Comparison of ENCODE assay signal across 28 cellular contexts in the genomic region with DNA sequence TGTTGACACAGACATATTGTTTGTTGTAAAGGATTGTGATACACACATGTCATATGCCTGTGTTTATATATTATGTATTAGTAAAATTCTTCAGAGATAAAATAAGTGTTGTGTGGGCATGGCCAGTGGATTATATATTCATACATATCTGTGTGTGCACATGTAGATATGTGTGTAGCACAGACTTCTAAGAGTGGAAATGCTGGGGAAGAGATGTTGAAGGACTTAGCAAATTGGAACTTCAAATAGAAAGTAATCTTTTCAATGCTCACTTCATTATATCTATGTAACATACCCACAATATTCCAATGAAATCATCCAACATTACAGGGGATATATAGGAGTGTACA.
"Had no signal": no experiment of that assay in that cellular context is flagged by ENCODE, and none has a peak within 500 bp of the region (broad histone marks: within the 10 kb centered on the region; RNA-seq: fewer than 3 reads in every experiment).

No MANE protein-coding gene starts in this region.

- H2AFZ ChIP-seq: parathyroid adenoma had no signal

- H3K36me3 ChIP-seq: neutrophil, right lobe of liver, sigmoid colon, stomach, tibial artery, transverse colon, upper lobe of right lung had no signal

- H3K27me3 Mint-ChIP-seq: progenitor cell of endocrine pancreas; stimulated activated naive B cell treated with anti-CD40 and anti-IgM and Interleukin-4, amounts not matched to agents 10 μg/mL and 1 μg/mL and 100 μg/mL, for 72 hours; type B pancreatic cell had no signal

- H3K4me1 ChIP-seq: parathyroid adenoma, psoas muscle, right lobe of liver, sigmoid colon, tibial artery, transverse colon, upper lobe of right lung, uterus had no signal

- H3K27ac ChIP-seq: neutrophil, parathyroid adenoma, psoas muscle, right lobe of liver, sigmoid colon, stomach, tibial artery, transverse colon, upper lobe of right lung, uterus had no signal

- H3K4me3 ChIP-seq: psoas muscle, right lobe of liver, sigmoid colon, stomach, tibial artery, transverse colon, upper lobe of right lung, uterus had no signal

- H3K9me3 Mint-ChIP-seq: nephron progenitor cell; stimulated activated effector memory CD8-positive, alpha-beta T cell treated with anti-CD3 and anti-CD28 coated beads, Interleukin-12 subunit alpha, Interleukin-12 subunit beta, amount 100 ng/mL, for 72 hours; stimulated activated naive B cell treated with anti-CD40 and anti-IgM and Interleukin-4, amounts not matched to agents 10 μg/mL and 1 μg/mL and 100 μg/mL, for 72 hours; stimulated activated naive CD8-positive, alpha-beta T cell treated with anti-CD3 and anti-CD28 coated beads, Interleukin-15, Interleukin-2, amounts not matched to agents 100 ng/mL and 50 ng/mL, for 24 hours; type B pancreatic cell had no signal

- H3K79me2 ChIP-seq: parathyroid adenoma had no signal

- H3K27ac Mint-ChIP-seq: naive thymus-derived CD4-positive, alpha-beta T cell; natural killer cell; nephron progenitor cell; progenitor cell of endocrine pancreas; stimulated activated effector memory CD8-positive, alpha-beta T cell treated with anti-CD3 and anti-CD28 coated beads, Interleukin-12 subunit alpha, Interleukin-12 subunit beta, amount 100 ng/mL, for 72 hours; stimulated activated naive B cell treated with anti-CD40 and anti-IgM and Interleukin-4, amounts not matched to agents 10 μg/mL and 1 μg/mL and 100 μg/mL, for 72 hours; stimulated activated naive CD8-positive, alpha-beta T cell treated with anti-CD3 and anti-CD28 coated beads, Interleukin-15, Interleukin-2, amounts not matched to agents 100 ng/mL and 50 ng/mL, for 24 hours; type B pancreatic cell had no signal

- H3K9me3 ChIP-seq: neutrophil, psoas muscle, right lobe of liver, sigmoid colon, stomach, tibial artery, transverse colon, upper lobe of right lung, uterus had no signal

- H3K4me1 Mint-ChIP-seq: naive thymus-derived CD4-positive, alpha-beta T cell; natural killer cell; nephron progenitor cell; stimulated activated effector memory CD8-positive, alpha-beta T cell treated with anti-CD3 and anti-CD28 coated beads, Interleukin-12 subunit alpha, Interleukin-12 subunit beta, amount 100 ng/mL, for 72 hours; stimulated activated naive B cell treated with anti-CD40 and anti-IgM and Interleukin-4, amounts not matched to agents 10 μg/mL and 1 μg/mL and 100 μg/mL, for 72 hours had no signal

- ATAC-seq: naive thymus-derived CD4-positive, alpha-beta T cell; natural killer cell; psoas muscle; right cardiac atrium; right lobe of liver; stimulated activated effector memory CD8-positive, alpha-beta T cell treated with anti-CD3 and anti-CD28 coated beads, Interleukin-12 subunit alpha, Interleukin-12 subunit beta, amount 100 ng/mL, for 72 hours; stimulated activated naive B cell treated with anti-CD40 and anti-IgM and Interleukin-4, amounts not matched to agents 10 μg/mL and 1 μg/mL and 100 μg/mL, for 72 hours; upper lobe of right lung had no signal

- H3K27me3 ChIP-seq: neutrophil, right lobe of liver, sigmoid colon, stomach, tibial artery, transverse colon, upper lobe of right lung, uterus had no signal

- DNase-seq: naive thymus-derived CD4-positive, alpha-beta T cell; natural killer cell; nephron progenitor cell; nucleus accumbens; posterior cingulate gyrus; psoas muscle; right cardiac atrium; right lobe of liver; sigmoid colon; small intestine; stimulated activated CD4-positive, alpha-beta T cell treated with anti-CD3 and anti-CD28 coated beads, Interleukin-15, amount 100 ng/mL, for 24 hours; stimulated activated CD4-positive, alpha-beta T cell treated with anti-CD3 and anti-CD28 coated beads, Interleukin-2, amount 100 ng/mL, for 24 hours; stimulated activated CD4-positive, alpha-beta T cell treated with anti-CD3 and anti-CD28 coated beads, Interleukin-2, amount 100 ng/mL, for 48 hours; stimulated activated CD4-positive, alpha-beta T cell treated with anti-CD3 and anti-CD28 coated beads, Interleukin-4, amount 100 ng/mL, for 24 hours; stimulated activated naive B cell treated with anti-CD40 and anti-IgM and Interleukin-4, amounts not matched to agents 10 μg/mL and 1 μg/mL and 100 μg/mL, for 72 hours; stimulated activated naive CD4-positive, alpha-beta T cell treated with Interleukin-2 at 50 U/mL for 16 hours; stomach; tibial artery; transverse colon; upper lobe of right lung; uterus had no signal

- H3K36me3 Mint-ChIP-seq: naive thymus-derived CD4-positive, alpha-beta T cell; natural killer cell; stimulated activated effector memory CD8-positive, alpha-beta T cell treated with anti-CD3 and anti-CD28 coated beads, Interleukin-12 subunit alpha, Interleukin-12 subunit beta, amount 100 ng/mL, for 72 hours; stimulated activated naive B cell treated with anti-CD40 and anti-IgM and Interleukin-4, amounts not matched to agents 10 μg/mL and 1 μg/mL and 100 μg/mL, for 72 hours; type B pancreatic cell had no signal

- H3K4me3 Mint-ChIP-seq: naive thymus-derived CD4-positive, alpha-beta T cell; natural killer cell; nephron progenitor cell; neural crest cell; stimulated activated effector memory CD8-positive, alpha-beta T cell treated with anti-CD3 and anti-CD28 coated beads, Interleukin-12 subunit alpha, Interleukin-12 subunit beta, amount 100 ng/mL, for 72 hours; stimulated activated naive B cell treated with anti-CD40 and anti-IgM and Interleukin-4, amounts not matched to agents 10 μg/mL and 1 μg/mL and 100 μg/mL, for 72 hours; stimulated activated naive CD8-positive, alpha-beta T cell treated with anti-CD3 and anti-CD28 coated beads, Interleukin-15, Interleukin-2, amounts not matched to agents 100 ng/mL and 50 ng/mL, for 24 hours; type B pancreatic cell had no signal
